Comparison of ENCODE assay signal across 1 cellular context in the genomic region with DNA sequence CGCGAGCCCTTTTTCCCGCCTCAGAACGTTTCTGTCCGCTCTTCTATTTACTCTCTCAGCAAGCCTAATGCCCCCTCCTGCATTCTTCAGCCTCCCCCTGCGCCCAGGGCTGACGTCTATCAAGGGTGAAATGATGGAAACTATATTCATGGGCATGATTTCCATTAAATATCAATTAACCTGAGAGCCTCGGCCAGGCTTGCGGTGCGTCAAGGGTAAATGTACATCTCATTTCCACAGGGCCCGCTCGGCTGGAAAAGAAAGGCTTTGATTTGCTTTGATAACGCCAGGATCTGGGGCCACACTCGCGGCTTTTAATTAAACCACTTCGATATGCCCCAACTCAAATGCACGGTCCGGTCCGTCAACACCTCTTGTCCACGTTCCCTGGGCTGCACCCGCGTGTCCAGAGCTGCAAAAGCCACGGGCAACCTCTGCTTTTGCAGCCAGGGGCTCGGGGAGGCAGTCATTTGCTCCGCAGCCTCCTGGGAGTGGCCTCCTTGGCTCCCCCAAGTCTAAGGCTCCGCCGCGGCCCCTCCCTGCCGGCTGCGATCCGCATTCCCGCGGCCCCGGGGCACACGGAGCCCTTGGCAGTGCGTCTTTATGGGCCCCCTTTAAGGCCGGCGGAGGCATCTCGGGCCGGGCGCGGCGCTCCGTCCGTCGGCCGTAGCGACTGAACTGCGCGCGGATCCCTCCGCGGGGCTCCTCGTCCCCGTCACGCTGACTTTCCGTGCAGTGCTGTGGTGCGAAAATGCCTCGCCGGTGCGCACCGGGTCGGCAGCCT.
TF ChIP-seq lines count a peak whose summit lies in the region.

A gene (plus strand): TSS at position 693 of the 784 bp plus-strand sequence. CDS start 662 bp downstream, outside the sequence.

TF ChIP-seq in HEK293, 187 proteins besides CTCF, POLR2A, EP300 and RAD21 (continued from another document):
- TF ChIP-seq, protein P1, sequence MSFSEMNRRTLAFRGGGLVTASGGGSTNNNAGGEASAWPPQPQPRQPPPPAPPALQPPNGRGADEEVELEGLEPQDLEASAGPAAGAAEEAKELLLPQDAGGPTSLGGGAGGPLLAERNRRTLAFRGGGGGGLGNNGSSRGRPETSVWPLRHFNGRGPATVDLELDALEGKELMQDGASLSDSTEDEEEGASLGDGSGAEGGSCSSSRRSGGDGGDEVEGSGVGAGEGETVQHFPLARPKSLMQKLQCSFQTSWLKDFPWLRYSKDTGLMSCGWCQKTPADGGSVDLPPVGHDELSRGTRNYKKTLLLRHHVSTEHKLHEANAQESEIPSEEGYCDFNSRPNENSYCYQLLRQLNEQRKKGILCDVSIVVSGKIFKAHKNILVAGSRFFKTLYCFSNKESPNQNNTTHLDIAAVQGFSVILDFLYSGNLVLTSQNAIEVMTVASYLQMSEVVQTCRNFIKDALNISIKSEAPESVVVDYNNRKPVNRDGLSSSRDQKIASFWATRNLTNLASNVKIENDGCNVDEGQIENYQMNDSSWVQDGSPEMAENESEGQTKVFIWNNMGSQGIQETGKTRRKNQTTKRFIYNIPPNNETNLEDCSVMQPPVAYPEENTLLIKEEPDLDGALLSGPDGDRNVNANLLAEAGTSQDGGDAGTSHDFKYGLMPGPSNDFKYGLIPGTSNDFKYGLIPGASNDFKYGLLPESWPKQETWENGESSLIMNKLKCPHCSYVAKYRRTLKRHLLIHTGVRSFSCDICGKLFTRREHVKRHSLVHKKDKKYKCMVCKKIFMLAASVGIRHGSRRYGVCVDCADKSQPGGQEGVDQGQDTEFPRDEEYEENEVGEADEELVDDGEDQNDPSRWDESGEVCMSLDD (tag by site-specific recombination; IDR thresholded peaks at IDR 0.05), result peak; percentile 94
- TF ChIP-seq ZNF48 (tag by site-specific recombination; IDR thresholded peaks at IDR 0.05), result no peak
- TF ChIP-seq, protein P2, sequence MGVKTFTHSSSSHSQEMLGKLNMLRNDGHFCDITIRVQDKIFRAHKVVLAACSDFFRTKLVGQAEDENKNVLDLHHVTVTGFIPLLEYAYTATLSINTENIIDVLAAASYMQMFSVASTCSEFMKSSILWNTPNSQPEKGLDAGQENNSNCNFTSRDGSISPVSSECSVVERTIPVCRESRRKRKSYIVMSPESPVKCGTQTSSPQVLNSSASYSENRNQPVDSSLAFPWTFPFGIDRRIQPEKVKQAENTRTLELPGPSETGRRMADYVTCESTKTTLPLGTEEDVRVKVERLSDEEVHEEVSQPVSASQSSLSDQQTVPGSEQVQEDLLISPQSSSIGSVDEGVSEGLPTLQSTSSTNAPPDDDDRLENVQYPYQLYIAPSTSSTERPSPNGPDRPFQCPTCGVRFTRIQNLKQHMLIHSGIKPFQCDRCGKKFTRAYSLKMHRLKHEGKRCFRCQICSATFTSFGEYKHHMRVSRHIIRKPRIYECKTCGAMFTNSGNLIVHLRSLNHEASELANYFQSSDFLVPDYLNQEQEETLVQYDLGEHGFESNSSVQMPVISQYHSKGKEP (tag by site-specific recombination; IDR thresholded peaks at IDR 0.05), result peak; percentile 42; the same call in 1 of the 2 replicates
- peak; percentile 35; the same call in 1 of the 2 replicates for TF ChIP-seq ZNF596 (tag by site-specific recombination; IDR thresholded peaks at IDR 0.05)
- peak; percentile 96 for TF ChIP-seq ZBTB48 (tag by site-specific recombination; IDR thresholded peaks at IDR 0.05)
- peak; percentile 68; the same call in 1 of the 2 replicates for TF ChIP-seq ZNF501 (tag by site-specific recombination; IDR thresholded peaks at IDR 0.05)
- TF ChIP-seq ZNF335 (tag by site-specific recombination; conservative IDR thresholded peaks at IDR 0.05), result peak; percentile 57
- TF ChIP-seq HOXD13 (CRISPR knock-in tag; IDR thresholded peaks at IDR 0.05; ENCODE audit: borderline replicate concordance), result no peak
- no peak for TF ChIP-seq SCRT2 (tag by site-specific recombination; IDR thresholded peaks at IDR 0.05)
- TF ChIP-seq IKZF3 (tag by site-specific recombination; IDR thresholded peaks at IDR 0.05), result peak; percentile 83
- TF ChIP-seq KLF1 (tag by site-specific recombination; IDR thresholded peaks at IDR 0.05), result peak; percentile 67
- TF ChIP-seq ZSCAN30 (tag by site-specific recombination; IDR thresholded peaks at IDR 0.05), result peak; percentile 90
- 0 out of 2 replicates have a peak, but pooled peaks have one; percentile 30 for TF ChIP-seq ZNF837 (tag by site-specific recombination; IDR thresholded peaks at IDR 0.05)
- TF ChIP-seq MYNN (tag by site-specific recombination; IDR thresholded peaks at IDR 0.05; ENCODE audit: borderline replicate concordance), result 0 out of 2 replicates have a peak, but pooled peaks have one; percentile 24
- TF ChIP-seq ZNF558 (tag by site-specific recombination; IDR thresholded peaks at IDR 0.05), result no peak
